ENCODE assay signal across 17 cellular contexts in genomic region chr2:40032650-40033319, GRCh38.
DNase-seq lines count a peak whose midpoint lies in the region; FAIRE-seq and TF ChIP-seq lines count a peak whose summit lies in the region.
"Had no signal": no experiment of that assay in that cellular context is flagged by ENCODE, and none has a peak within 500 bp of the region (broad histone marks: within the 10 kb centered on the region; RNA-seq: fewer than 3 reads in every experiment).

No MANE protein-coding gene starts in this region.

- no peak overlapping the region for H3K18ac ChIP-seq in H9 (ENCODE audit: insufficient read length, low read depth, low read length)

- H3K14ac ChIP-seq in H9 (ENCODE audit: insufficient read depth, low read length) = no peak overlapping the region

- TF ChIP-seq CTCF in OCI-LY3 (IDR thresholded peaks at IDR 0.05; ENCODE audit: low read depth, low read length) = no peak
- no peak for TF ChIP-seq CTCF in mammary epithelial cell (conservative IDR thresholded peaks at IDR 0.05 in 1 of 2, IDR thresholded peaks at IDR 0.05 in 1 of 2; ENCODE audit: extremely low read depth in 1 of 2, insufficient read depth in 1 of 2, low read depth in 1 of 2, low read length in 2 of 2)
- no peak for TF ChIP-seq CTCF in osteoblast (IDR thresholded peaks at IDR 0.05; ENCODE audit: extremely low read depth, low read depth, low read length)
- TF ChIP-seq CTCF in H9 (conservative IDR thresholded peaks at IDR 0.05) = no peak

- intact Hi-C loops in mammary epithelial cell (cut with micrococcal nuclease) = loop anchor here (1.0 to 10.0 kb wide), 5 partner anchors 36 to 248 kb away; no protein-coding TSS in a partner anchor

- no peak overlapping the region for H4K5ac ChIP-seq in H9 (ENCODE audit: insufficient read length, low read depth, low read length)

- H2BK5ac ChIP-seq in H9 (ENCODE audit: insufficient read length, low read length) = no peak overlapping the region

- FAIRE-seq in GM19239 (lab: Jason Lieb, UNC) = no peak
- FAIRE-seq: H1 had no signal

- WGBS in mammary epithelial cell (ENCODE audit: low coverage, missing lambda C conversion rate) = 46% methylated on average over 2 of the region's 2 CpGs
- no CpG with 5 or more reads among the region's 2 CpGs for WGBS in H9 (ENCODE audit: extremely low coverage, insufficient read length, low lambda C conversion rate)

- H3K9me3 ChIP-seq in OCI-LY3 (ENCODE audit: insufficient read depth, low read length) = peaks cover 3% of the 10 kb centered on the region; the same call in 1 of the 2 replicates
- H3K9me3 ChIP-seq in mammary epithelial cell (replicated peaks; ENCODE audit: insufficient read depth, low read length) = peaks cover 5% of the 10 kb centered on the region
- H3K9me3 ChIP-seq in osteoblast (ENCODE audit: low read depth, low read length) = no peaks in the 10 kb centered on the region
- H3K9me3 ChIP-seq in HAP-1 = peaks cover 2% of the 10 kb centered on the region
- peaks cover 6% of the 10 kb centered on the region for H3K9me3 ChIP-seq in H9 (ENCODE audit: control insufficient read depth, low read depth, low read length)
- H3K9me3 ChIP-seq: transverse colon had no signal

- H3K27ac Mint-ChIP-seq in H9 = no peak overlapping the region
- H3K27ac Mint-ChIP-seq: activated B cell treated with CpG ODN at 0.5 μM for 24 hours, IgD-negative memory B cell, nephron had no signal

- no peaks in the 10 kb centered on the region for H3K23me2 ChIP-seq in H9 (ENCODE audit: insufficient read length, low read depth, low read length, poor library complexity, severe bottlenecking)

- no peaks in the 10 kb centered on the region for H3K79me1 ChIP-seq in H9 (ENCODE audit: insufficient read depth, low read depth, low read length, poor library complexity, severe bottlenecking)

- peaks cover 2 to 8% (median 4%) of the 10 kb centered on the region in 3 experiments; a peak in 4 of 7 replicates for H3K36me3 Mint-ChIP-seq in H9 (ENCODE audit: insufficient read depth in 1 of 3, low read depth in 3 of 3)
- H3K36me3 Mint-ChIP-seq: IgD-negative memory B cell had no signal

- H3K9me3 Mint-ChIP-seq in H9 = peaks cover 0 to 18% of the 10 kb centered on the region in 2 experiments; a peak in 3 of 5 replicates
- H3K9me3 Mint-ChIP-seq: IgD-negative memory B cell had no signal

- BruUV-seq in mammary epithelial cell (replicated peaks; lab: Mats Ljungman, UMichigan) = TSS peak; percentile 80

- H2BK15ac ChIP-seq in H9 (ENCODE audit: low read depth, low read length) = no peak overlapping the region

- in situ Hi-C loops in mammary epithelial cell (cut with MboI; ENCODE audit: low sequenced_read_pairs in 2 of 2) (no loop called here), HAP-1 (cut with MboI; ENCODE audit: low sequenced_read_pairs) (no loop called here)

- H3K4me1 Mint-ChIP-seq in H9 = no peaks in the 10 kb centered on the region
- H3K4me1 Mint-ChIP-seq: IgD-negative memory B cell, nephron had no signal

- no peak overlapping the region for H4K8ac ChIP-seq in H9 (replicated peaks; ENCODE audit: insufficient read length, low read depth, low read length)

- H3K23ac ChIP-seq in H9 (ENCODE audit: insufficient read length, low read depth, low read length) = no peak overlapping the region

- CTCF ChIA-PET in mammary epithelial cell (lab: Charles Lee; ENCODE audit: low non-redundant PET) = interaction anchor here (0.7 to 1.0 kb wide), 2 partner anchors 181 to 905 kb away, joined by 3 to 5 read pairs; no protein-coding TSS in a partner anchor

- peak; percentile 51 for DNase-seq in GM03348 (ENCODE audit: low spot score)
- DNase-seq in mammary epithelial cell = peak; percentile 91
- peak; percentile 69 for DNase-seq in osteoblast (ENCODE audit: insufficient read length, low spot score, missing footprints)
- DNase-seq in HAP-1 (ENCODE audit: low spot score in 2 of 2) = no peak
- no peak for DNase-seq in GM19239 (ENCODE audit: insufficient read length, low spot score)
- DNase-seq in DMS 273 (lab: John Stamatoyannopoulos, UW; ENCODE audit: unreplicated experiment) = no peak
- no peak for DNase-seq in H9
- DNase-seq: activated B cell treated with CpG ODN at 0.5 μM for 24 hours, NCI-H1436, NCI-H748 treated with DMSO at 0.1 percent for 48 hours, transverse colon had no signal

- no peak overlapping the region for H2BK20ac ChIP-seq in H9 (ENCODE audit: low read depth, low read length, poor library complexity, severe bottlenecking)

- no peak overlapping the region for H3K27ac ChIP-seq in OCI-LY3 (ENCODE audit: low read length)
- H3K27ac ChIP-seq in mammary epithelial cell (ENCODE audit: insufficient read depth, low read depth, low read length) = peak overlapping the region; percentile 78
- H3K27ac ChIP-seq in osteoblast (ENCODE audit: low read depth, low read length) = peak overlapping the region; percentile 86
- no peak overlapping the region for H3K27ac ChIP-seq in H9 (ENCODE audit: insufficient read length, low read depth, low read length)
- H3K27ac ChIP-seq: gastroesophageal sphincter, skin epidermis, transverse colon had no signal

- H3K36me3 ChIP-seq in OCI-LY3 (replicated peaks; ENCODE audit: low read depth, low read length) = no peaks in the 10 kb centered on the region
- H3K36me3 ChIP-seq in mammary epithelial cell (ENCODE audit: insufficient read depth, low read length) = no peaks in the 10 kb centered on the region
- H3K36me3 ChIP-seq in osteoblast (ENCODE audit: insufficient read depth, low read length) = no peaks in the 10 kb centered on the region
- H3K36me3 ChIP-seq in HAP-1 (replicated peaks) = no peaks in the 10 kb centered on the region
- H3K36me3 ChIP-seq: gastroesophageal sphincter, transverse colon had no signal

- H3K9ac ChIP-seq in OCI-LY3 (ENCODE audit: low read length) = no peak overlapping the region
- no peak overlapping the region for H3K9ac ChIP-seq in mammary epithelial cell (ENCODE audit: insufficient read depth, low read length)
- H3K9ac ChIP-seq in H9 (ENCODE audit: extremely low read depth, insufficient read length, low read length) = no peak overlapping the region

- H3K27me3 ChIP-seq in OCI-LY3 (ENCODE audit: low read depth, low read length) = peaks cover 18% of the 10 kb centered on the region; the same call in 1 of the 2 replicates
- no peaks in the 10 kb centered on the region for H3K27me3 ChIP-seq in mammary epithelial cell (ENCODE audit: insufficient read depth, low read length)
- no peaks in the 10 kb centered on the region for H3K27me3 ChIP-seq in osteoblast (ENCODE audit: insufficient read depth, low read length)
- H3K27me3 ChIP-seq in HAP-1 (ENCODE audit: low read depth) = peaks cover 2% of the 10 kb centered on the region; the same call in 1 of the 2 replicates
- no peaks in the 10 kb centered on the region for H3K27me3 ChIP-seq in H9 (ENCODE audit: insufficient read depth, low read length)
- H3K27me3 ChIP-seq: gastroesophageal sphincter, transverse colon had no signal

- H2BK120ac ChIP-seq in H9 (ENCODE audit: low read depth, low read length, poor library complexity, severe bottlenecking) = no peak overlapping the region

- H3T11ph ChIP-seq in H9 (ENCODE audit: low read length) = no peak overlapping the region

- H2AFZ ChIP-seq in OCI-LY3 (ENCODE audit: low read depth, low read length) (no peak overlapping the region), mammary epithelial cell (ENCODE audit: low read depth, low read length) (peak overlapping the region; percentile 22), osteoblast (ENCODE audit: low read length) (no peak overlapping the region), H9 (ENCODE audit: low read length) (no peak overlapping the region)

- dilution Hi-C loops in mammary epithelial cell (cut with HindIII; ENCODE audit: low sequenced_read_pairs) = no loop called here

- no peak overlapping the region for H3K56ac ChIP-seq in H9 (ENCODE audit: insufficient read length, low read depth, low read length)

- no peaks in the 10 kb centered on the region for H3K27me3 Mint-ChIP-seq in H9 (ENCODE audit: low read depth)
- H3K27me3 Mint-ChIP-seq: activated B cell treated with CpG ODN at 0.5 μM for 24 hours, IgD-negative memory B cell had no signal

- no peak overlapping the region for H2AK5ac ChIP-seq in H9 (ENCODE audit: insufficient read length, low read length)

- H3K4me3 ChIP-seq in OCI-LY3 (ENCODE audit: low read length) (no peak overlapping the region), mammary epithelial cell (replicated peaks in 1 of 3; ENCODE audit: insufficient read depth in 1 of 3, low read depth in 2 of 3, low read length in 3 of 3) (no peak overlapping the region), osteoblast (ENCODE audit: insufficient read depth, low read length) (no peak overlapping the region), HAP-1 (no peak overlapping the region)
- H3K4me3 ChIP-seq: gastroesophageal sphincter, skin epidermis, transverse colon had no signal

- H3K4me2 ChIP-seq in OCI-LY3 (ENCODE audit: low read length) = 0 out of 2 replicates have a peak overlapping the region, but pooled peaks have one; percentile 9
- peak overlapping the region; percentile 15 for H3K4me2 ChIP-seq in mammary epithelial cell (ENCODE audit: insufficient read depth, low read depth, low read length)
- peak overlapping the region; percentile 10 for H3K4me2 ChIP-seq in osteoblast (ENCODE audit: insufficient read depth, low read length)
- no peak overlapping the region for H3K4me2 ChIP-seq in H9 (ENCODE audit: insufficient read depth, insufficient read length, low read length)

- no peaks in the 10 kb centered on the region for H4K20me1 ChIP-seq in OCI-LY3 (ENCODE audit: insufficient read depth, low read length)
- no peaks in the 10 kb centered on the region for H4K20me1 ChIP-seq in mammary epithelial cell (ENCODE audit: insufficient read depth, low read length)
- H4K20me1 ChIP-seq in osteoblast (ENCODE audit: insufficient read depth, low read length) = no peaks in the 10 kb centered on the region
- H4K20me1 ChIP-seq in H9 (ENCODE audit: control insufficient read depth, insufficient read depth, insufficient read length) = no peaks in the 10 kb centered on the region

- H3K4ac ChIP-seq in H9 (ENCODE audit: low read depth, low read length) = no peak overlapping the region

- H3K4me1 ChIP-seq in OCI-LY3 (ENCODE audit: low read length) (peaks cover 33% of the 10 kb centered on the region), mammary epithelial cell (ENCODE audit: insufficient read depth, low read length) (peaks cover 45% of the 10 kb centered on the region), osteoblast (ENCODE audit: insufficient read depth, low read length) (peaks cover 47% of the 10 kb centered on the region), HAP-1 (no peaks in the 10 kb centered on the region), H9 (ENCODE audit: insufficient read depth, low read length) (no peaks in the 10 kb centered on the region)
- H3K4me1 ChIP-seq: gastroesophageal sphincter, transverse colon had no signal

- no peak overlapping the region for H3K4me3 Mint-ChIP-seq in H9
- H3K4me3 Mint-ChIP-seq: activated B cell treated with CpG ODN at 0.5 μM for 24 hours, IgD-negative memory B cell, nephron had no signal

- no peak overlapping the region for H2BK12ac ChIP-seq in H9 (ENCODE audit: insufficient read length, low read depth, low read length)

- H4K91ac ChIP-seq in H9 (ENCODE audit: insufficient read length, low read depth, low read length) = no peak overlapping the region

- no peaks in the 10 kb centered on the region for H3K79me2 ChIP-seq in OCI-LY3 (ENCODE audit: low read length)
- H3K79me2 ChIP-seq in mammary epithelial cell (ENCODE audit: insufficient read depth, low read length) = no peaks in the 10 kb centered on the region
- no peaks in the 10 kb centered on the region for H3K79me2 ChIP-seq in osteoblast (ENCODE audit: insufficient read depth, low read length)
- H3K79me2 ChIP-seq in H9 (ENCODE audit: insufficient read depth, low read length) = no peaks in the 10 kb centered on the region

Comparison
In these comparisons a context has a peak if more than half of its experiments do, and no peak if none do; other contexts are left out.
1. DNase-seq: peak in GM03348 (single experiment), mammary epithelial cell (single experiment) and osteoblast (single experiment); none in HAP-1 (0 of 2), GM19239 (single experiment), DMS 273 (single experiment) and H9 (single experiment).
2. H3K27ac ChIP-seq: peak in mammary epithelial cell (single experiment) and osteoblast (single experiment); none in OCI-LY3 (single experiment) and H9 (single experiment).